ENCODE assay signal across 8 cellular contexts in genomic region chr15:64686130-64686735, GRCh38.
A peak's percentile ranks its signal among the peaks of the same experiment; 100 is the strongest.
DNase-seq lines count a peak whose midpoint lies in the region; ATAC-seq and TF ChIP-seq lines count a peak whose summit lies in the region.

No MANE protein-coding gene starts in this region.

- H3K4me2 ChIP-seq in Karpas-422 (ENCODE audit: low read depth, low read length, poor library complexity, severe bottlenecking), result no peak overlapping the region
- no peak overlapping the region for H3K4me2 ChIP-seq in SU-DHL-6 (ENCODE audit: low read depth, low read length, poor library complexity, severe bottlenecking)

- H3K9ac ChIP-seq in Karpas-422 (ENCODE audit: low read length) (no peak overlapping the region), SU-DHL-6 (ENCODE audit: low read length) (no peak overlapping the region)

- H4K20me1 ChIP-seq in Karpas-422 (ENCODE audit: insufficient read depth, low read depth, low read length) (peaks cover 8% of the 10 kb centered on the region; the same call in 1 of the 2 replicates), SU-DHL-6 (ENCODE audit: low read depth, low read length) (no peaks in the 10 kb centered on the region)

- peaks cover 35% of the 10 kb centered on the region for H3K36me3 ChIP-seq in Karpas-422 (ENCODE audit: insufficient read depth, low read length)
- no peaks in the 10 kb centered on the region for H3K36me3 ChIP-seq in SU-DHL-6 (ENCODE audit: low read length)

- no peak for ATAC-seq in HG03095 (IDR thresholded peaks at IDR 0.05; ENCODE audit: unreplicated experiment)
- ATAC-seq in GM19035 (IDR thresholded peaks at IDR 0.05; ENCODE audit: unreplicated experiment), result no peak

- H3K27me3 ChIP-seq in Karpas-422 (ENCODE audit: low read length), result no peaks in the 10 kb centered on the region
- H3K27me3 ChIP-seq in SU-DHL-6 (ENCODE audit: low read length), result no peaks in the 10 kb centered on the region

- H3K79me2 ChIP-seq in Karpas-422 (ENCODE audit: low read length) (no peaks in the 10 kb centered on the region), SU-DHL-6 (ENCODE audit: insufficient read depth, low read length) (no peaks in the 10 kb centered on the region)

- DNase-seq in activated T-cell treated with anti-CD3 and anti-CD28 coated beads for 4 hours, result peak; percentile 30
- DNase-seq in activated T-cell treated with anti-CD3 and anti-CD28 coated beads, Interleukin-2, amount 50 U/mL, for 48 hours, result no peak
- peak; percentile 82 for DNase-seq in Karpas-422
- peak; percentile 81 for DNase-seq in fibroblast of peridontal ligament (ENCODE audit: extremely low read depth)
- DNase-seq in renal cortical epithelial cell (ENCODE audit: low read depth), result peak; percentile 65

- no peaks in the 10 kb centered on the region for H3K4me1 ChIP-seq in Karpas-422 (ENCODE audit: low read length)

- peak; percentile 74 for TF ChIP-seq CTCF in SU-DHL-6 (IDR thresholded peaks at IDR 0.05; ENCODE audit: insufficient read depth, low read length, poor library complexity, severe bottlenecking)

- no peaks in the 10 kb centered on the region for H3K9me2 ChIP-seq in Karpas-422 (replicated peaks; ENCODE audit: insufficient read depth, low read length)
- no peaks in the 10 kb centered on the region for H3K9me2 ChIP-seq in SU-DHL-6 (replicated peaks; ENCODE audit: insufficient read depth, low read length)

- no peak overlapping the region for H3K27ac ChIP-seq in Karpas-422 (ENCODE audit: low read length)
- no peak overlapping the region for H3K27ac ChIP-seq in SU-DHL-6 (ENCODE audit: low read depth, low read length)

- H3K4me3 ChIP-seq in Karpas-422 (ENCODE audit: low read length) (no peak overlapping the region), SU-DHL-6 (ENCODE audit: insufficient read depth, low read length, poor library complexity, severe bottlenecking) (no peak overlapping the region)

- no peaks in the 10 kb centered on the region for H3F3A ChIP-seq in SU-DHL-6 (ENCODE audit: insufficient read depth)

- H2AFZ ChIP-seq in Karpas-422 (ENCODE audit: low read length) (no peak overlapping the region), SU-DHL-6 (ENCODE audit: low read depth, low read length, severe bottlenecking) (no peak overlapping the region)

- H3K9me3 ChIP-seq in Karpas-422 (ENCODE audit: low read length) (no peaks in the 10 kb centered on the region), SU-DHL-6 (ENCODE audit: insufficient read depth, low read length) (no peaks in the 10 kb centered on the region)

Comparison
In these comparisons a context has a peak if more than half of its experiments do, and no peak if none do; other contexts are left out.
1. DNase-seq: peak in activated T-cell treated with anti-CD3 and anti-CD28 coated beads for 4 hours (single experiment), Karpas-422 (single experiment), fibroblast of peridontal ligament (single experiment) and renal cortical epithelial cell (single experiment); none in activated T-cell treated with anti-CD3 and anti-CD28 coated beads, Interleukin-2, amount 50 U/mL, for 48 hours (0 of 2).